Comparison of ENCODE assay signal across 28 cellular contexts in genomic region chr19:1921326-1921725, GRCh38. TPM values are rescaled to one million over a fixed set of nuclear protein-coding genes. Genes with fewer than 3 reads are reported as not detected.
DNase-seq lines count a peak whose midpoint lies in the region; ATAC-seq, FAIRE-seq and TF ChIP-seq lines count a peak whose summit lies in the region.
"Had no signal": no experiment of that assay in that cellular context is flagged by ENCODE, and none has a peak within 500 bp of the region (broad histone marks: within the 10 kb centered on the region; RNA-seq: fewer than 3 reads in every experiment).

No MANE protein-coding gene starts in this region.

- peaks cover 25% of the 10 kb centered on the region for H3K4me1 Mint-ChIP-seq in activated CD8-positive, alpha-beta memory T cell treated with anti-CD3 and anti-CD28 coated beads, Interleukin-2, amount 10 ng/mL, durations not matched to agents 7 days and 5 days

- H3K9me3 ChIP-seq in H1 (ENCODE audit: insufficient read depth in 2 of 2, low read depth in 1 of 2, low read length in 1 of 2) (no peaks in the 10 kb centered on the region), testis (no peaks in the 10 kb centered on the region)
- H3K9me3 ChIP-seq: BE2C, SJSA1 had no signal

- H4K8ac ChIP-seq in H1 (ENCODE audit: extremely low read depth, insufficient read depth, low read length): no peak overlapping the region

- H3K9me3 Mint-ChIP-seq in activated CD8-positive, alpha-beta memory T cell treated with anti-CD3 and anti-CD28 coated beads, Interleukin-2, amount 10 ng/mL, durations not matched to agents 7 days and 5 days (ENCODE audit: low read depth): no peaks in the 10 kb centered on the region
- H3K9me3 Mint-ChIP-seq: CD8-positive, alpha-beta memory T cell had no signal

- H3K27ac Mint-ChIP-seq in activated CD8-positive, alpha-beta memory T cell treated with anti-CD3 and anti-CD28 coated beads, Interleukin-2, amount 10 ng/mL, durations not matched to agents 7 days and 5 days: peak overlapping the region; percentile 24

- no peak for TF ChIP-seq POLR2A in H1 (IDR thresholded peaks at IDR 0.05; ENCODE audit: control extremely low read depth in 1 of 2, low read depth in 2 of 2, low read length in 2 of 2)
- no peak for TF ChIP-seq POLR2A in testis (IDR thresholded peaks at IDR 0.05)

- H4K20me1 ChIP-seq in H1 (replicated peaks in 1 of 2; ENCODE audit: control insufficient read depth in 1 of 2, insufficient read depth in 2 of 2, low read length in 2 of 2): peaks cover 3 to 6% of the 10 kb centered on the region in 2 experiments

- H3K36me3 Mint-ChIP-seq in activated CD8-positive, alpha-beta memory T cell treated with anti-CD3 and anti-CD28 coated beads, Interleukin-2, amount 10 ng/mL, durations not matched to agents 7 days and 5 days: peaks cover 5% of the 10 kb centered on the region

- H3K4me3 ChIP-seq in H1 (ENCODE audit: extremely low read depth in 1 of 4, insufficient read depth in 2 of 4, low read depth in 3 of 4, low read length in 4 of 4) (no peak overlapping the region), testis (no peak overlapping the region)
- H3K4me3 ChIP-seq: GM12878, PC-9, SJSA1 had no signal

- H3K4me1 ChIP-seq in H1 (replicated peaks in 1 of 4; ENCODE audit: control insufficient read depth in 3 of 4, insufficient read depth in 4 of 4, low read length in 3 of 4) (peaks cover 0 to 3% (median 0%) of the 10 kb centered on the region in 4 experiments; a peak in 1 of 7 replicates), testis (no peaks in the 10 kb centered on the region)
- H3K4me1 ChIP-seq: BE2C, SJSA1 had no signal

- H3K23ac ChIP-seq in H1 (ENCODE audit: insufficient read length): no peak overlapping the region

- no peaks in the 10 kb centered on the region for H3K27me3 Mint-ChIP-seq in activated CD8-positive, alpha-beta memory T cell treated with anti-CD3 and anti-CD28 coated beads, Interleukin-2, amount 10 ng/mL, durations not matched to agents 7 days and 5 days
- H3K27me3 Mint-ChIP-seq: CD8-positive, alpha-beta memory T cell had no signal

- H4K5ac ChIP-seq in H1 (ENCODE audit: insufficient read length, low read depth, low read length): no peak overlapping the region

- H3K79me1 ChIP-seq in H1 (ENCODE audit: low read depth, low read length): peaks cover 3% of the 10 kb centered on the region

- no peak overlapping the region for H3K9ac ChIP-seq in H1 (replicated peaks in 1 of 4; ENCODE audit: extremely low read depth in 1 of 4, low read depth in 3 of 4, low read length in 3 of 4)

- no peak overlapping the region for H3K4me2 ChIP-seq in H1 (ENCODE audit: insufficient read depth in 1 of 2, low read depth in 2 of 2, low read length in 2 of 2)
- H3K4me2 ChIP-seq: PC-9 had no signal

- H3K23me2 ChIP-seq in H1 (ENCODE audit: low read depth, low read length): no peaks in the 10 kb centered on the region

- no peak overlapping the region for H2BK12ac ChIP-seq in H1 (ENCODE audit: low read depth, low read length)

- H3K27me3 ChIP-seq in H1 (replicated peaks in 1 of 4; ENCODE audit: control insufficient read depth in 3 of 4, extremely low read depth in 1 of 4, insufficient read depth in 3 of 4, low read length in 3 of 4): no peaks in the 10 kb centered on the region
- H3K27me3 ChIP-seq in testis: no peaks in the 10 kb centered on the region
- H3K27me3 ChIP-seq: BE2C, SJSA1 had no signal

- ATAC-seq in activated CD8-positive, alpha-beta memory T cell treated with anti-CD3 and anti-CD28 coated beads, Interleukin-2, amount 10 ng/mL, durations not matched to agents 7 days and 5 days: no peak
- ATAC-seq in HG03520 (IDR thresholded peaks at IDR 0.05; ENCODE audit: unreplicated experiment): no peak

- H3K14ac ChIP-seq in H1 (ENCODE audit: insufficient read length): no peak overlapping the region

- no peak for TF ChIP-seq CTCF in H1 (IDR thresholded peaks at IDR 0.05; ENCODE audit: control extremely low read depth in 1 of 3, insufficient read depth in 1 of 3, low read depth in 1 of 3, low read length in 3 of 3)
- TF ChIP-seq CTCF in testis (IDR thresholded peaks at IDR 0.05): no peak

- H2AFZ ChIP-seq in H1 (ENCODE audit: low read length): no peak overlapping the region
- H2AFZ ChIP-seq: PC-9 had no signal

- H3K18ac ChIP-seq in H1 (ENCODE audit: extremely low read depth, low read length): no peak overlapping the region

- H2BK120ac ChIP-seq in H1 (replicated peaks; ENCODE audit: low read depth, low read length): no peak overlapping the region

- no peak overlapping the region for H2BK20ac ChIP-seq in H1 (ENCODE audit: low read length)

- H3K27ac ChIP-seq in H1 (ENCODE audit: low read depth, low read length) (no peak overlapping the region), testis (no peak overlapping the region)
- H3K27ac ChIP-seq: PC-9, SJSA1 had no signal

- no peak overlapping the region for H2AK5ac ChIP-seq in H1 (ENCODE audit: low read depth, low read length)

- POLR2A ChIA-PET in H1 (lab: Charles Lee; ENCODE audit: partially characterized antibody): interaction anchor here (0.5 to 1.3 kb wide), 2 partner anchors 14 to 79 kb away, joined by 3 to 6 read pairs; no protein-coding TSS in a partner anchor

- TF ChIP-seq RAD21 in H1 (IDR thresholded peaks at IDR 0.05 in 1 of 2, conservative IDR thresholded peaks at IDR 0.05 in 1 of 2; ENCODE audit: low read depth in 2 of 2, low read length in 2 of 2): no peak

- no peak for FAIRE-seq in H1 (lab: Jason Lieb, UNC)
- FAIRE-seq: GM12878, H54 had no signal

- H2BK15ac ChIP-seq in H1 (ENCODE audit: low read length): no peak overlapping the region

- TF ChIP-seq EP300 in H1 (IDR thresholded peaks at IDR 0.05; ENCODE audit: borderline replicate concordance in 1 of 2, low read depth in 2 of 2, low read length in 2 of 2): no peak

- no peak overlapping the region for H2BK5ac ChIP-seq in H1 (ENCODE audit: low read depth, low read length)

- DNase-seq in activated CD8-positive, alpha-beta memory T cell treated with anti-CD3 and anti-CD28 coated beads, Interleukin-2, amount 10 ng/mL, durations not matched to agents 7 days and 5 days: no peak
- DNase-seq in activated CD8-positive, alpha-beta memory T cell treated with anti-CD3 and anti-CD28 coated beads, Interleukin-2, amount 50 U/mL, for 48 hours: no peak
- DNase-seq in H1 (ENCODE audit: low read depth in 1 of 2, low spot score in 2 of 2): no peak
- DNase-seq in testis: peak; percentile 77
- no peak for DNase-seq in OCI-M2 (lab: John Stamatoyannopoulos, UW; ENCODE audit: unreplicated experiment)
- DNase-seq: 8988T; ACHN; BE2C; CD8-positive, alpha-beta memory T cell; DMS 273 treated with DMSO at 0.1 percent for 48 hours; DMS79; EL; GDM1; KBM-7; NCI-H1105; NCI-H1436 treated with DMSO at 0.1 percent for 48 hours; NCI-H187 treated with DMSO at 0.1 percent for 48 hours; NCI-H2171 treated with DMSO at 0.1 percent for 48 hours; NCI-H345; NCI-H510A treated with DMSO at 0.1 percent for 48 hours; NCI-H774; PC-9; Right ventricle myocardium superior had no signal

- H4K91ac ChIP-seq in H1 (replicated peaks; ENCODE audit: insufficient read length, low read length): no peak overlapping the region

- WGBS in H1 (ENCODE audit: extremely low coverage in 1 of 2, insufficient coverage in 1 of 2, insufficient read length in 1 of 2, insufficient replicate concordance in 2 of 2, low coverage in 1 of 2, low lambda C conversion rate in 2 of 2, missing lambda C conversion rate in 1 of 2), 2 experiments: 95% methylated on average over 19 of the region's 19 CpGs; no CpG with 5 or more reads in 1 of the 2 experiments
- WGBS in testis, 2 donors: 63 to 90% methylated on average over 12 to 19 of the region's 19 CpGs

- no peaks in the 10 kb centered on the region for H3K79me2 ChIP-seq in H1 (ENCODE audit: control insufficient read depth in 1 of 2, insufficient read depth in 2 of 2, low read length in 2 of 2)

- no peak overlapping the region for H3K4me3 Mint-ChIP-seq in activated CD8-positive, alpha-beta memory T cell treated with anti-CD3 and anti-CD28 coated beads, Interleukin-2, amount 10 ng/mL, durations not matched to agents 7 days and 5 days
- H3K4me3 Mint-ChIP-seq: CD14-positive monocyte; CD8-positive, alpha-beta memory T cell had no signal

- peaks cover 12 to 50% (median 29%) of the 10 kb centered on the region in 4 experiments; a peak in 7 of 8 replicates for H3K36me3 ChIP-seq in H1 (ENCODE audit: control insufficient read depth in 2 of 4, insufficient read depth in 4 of 4, low read length in 3 of 4)
- H3K36me3 ChIP-seq in testis (ENCODE audit: low read depth, missing control alignments): no peaks in the 10 kb centered on the region

- CTCF ChIA-PET in activated CD8-positive, alpha-beta memory T cell treated with anti-CD3 and anti-CD28 coated beads, Interleukin-2, amount 10 ng/mL, durations not matched to agents 7 days and 5 days (lab: Charles Lee): no interaction called here
- CTCF ChIA-PET in H1 (lab: Charles Lee; ENCODE audit: partially characterized antibody): interaction anchor here (1.0 to 6.5 kb wide), 5 partner anchors 8 to 45 kb away, joined by 3 to 39 read pairs (median 3); no protein-coding TSS in a partner anchor

- intact Hi-C loops in testis (cut with DNase I; ENCODE audit: low total_unique reads): no loop called here

- no peak overlapping the region for H3K56ac ChIP-seq in H1 (replicated peaks; ENCODE audit: insufficient read length, low read depth, low read length)

- H3K4ac ChIP-seq in H1 (replicated peaks; ENCODE audit: insufficient read length, low read depth, low read length): no peak overlapping the region

RNA-seq across cellular contexts. Expression of gene ADAT3, which starts 16.1 kb away (rescaled TPM):
- 10 to 100 TPM in 1 of 2 experiments, 1 to 10 TPM in 1; 9.3 to 11.4 TPM for total RNA-seq in activated CD8-positive, alpha-beta memory T cell treated with anti-CD3 and anti-CD28 coated beads, Interleukin-2, amount 10 ng/mL, durations not matched to agents 7 days and 5 days
- total RNA-seq in H1 (2021; fragmentation: NEBNext Ultra II Directional; extraction: Animal tissue kit (Norgen Biotek cat#: 25700)): 10.2 and 10.8 TPM in 2 replicates
- polyA plus RNA-seq in H1 (2011; rRNA removed) (5.4 and 9.8 TPM in 2 replicates), testis (ENCODE audit: insufficient read depth, low read depth, low replicate concordance) (1.1 TPM)
- 3.8 TPM for polyA plus RNA-seq in H1 (2011; cell fraction: cytosol; rRNA removed)
- polyA plus RNA-seq in H1 (2011; cell fraction: nucleus; rRNA removed): 8.3 TPM
- 2.4 to 6.3 TPM (median 5.5 TPM) in 4 replicates for polyA plus RNA-seq in H1 (2012, experiment 1 of 2)
- polyA plus RNA-seq in H1 (2012, experiment 2 of 2): 4.1 TPM
- polyA plus RNA-seq in H1 (2013, experiment 1 of 2): 7.0 TPM
- polyA plus RNA-seq in H1 (2013, experiment 2 of 2): 6.6 TPM
- polyA minus RNA-seq in H1 (2011; rRNA and poly(A)+ RNA removed): 1.0 TPM in 1 of 2 replicates, not detected in the other
- polyA minus RNA-seq in H1 (2011; cell fraction: cytosol; rRNA and poly(A)+ RNA removed): 7.4 TPM
- polyA minus RNA-seq in H1 (2011; cell fraction: nucleus; rRNA and poly(A)+ RNA removed): 7.8 TPM
- 10 to 100 TPM; 10.6 to 16.7 TPM for total RNA-seq in testis

RNA-seq across cellular contexts. Expression of gene SCAMP4, which starts 16.1 kb away (rescaled TPM):
- total RNA-seq in activated CD8-positive, alpha-beta memory T cell treated with anti-CD3 and anti-CD28 coated beads, Interleukin-2, amount 10 ng/mL, durations not matched to agents 7 days and 5 days: 10 to 100 TPM; 32.9 to 34.8 TPM
- 61.4 and 65.7 TPM in 2 replicates for total RNA-seq in H1 (2021; fragmentation: NEBNext Ultra II Directional; extraction: Animal tissue kit (Norgen Biotek cat#: 25700))
- polyA plus RNA-seq in H1 (2011; rRNA removed) (17.1 and 39.6 TPM in 2 replicates), testis (ENCODE audit: insufficient read depth, low read depth, low replicate concordance) (50.1 TPM)
- polyA plus RNA-seq in H1 (2011; cell fraction: cytosol; rRNA removed): 24.4 TPM
- polyA plus RNA-seq in H1 (2011; cell fraction: nucleus; rRNA removed): 75.6 TPM
- 35.8 to 66.0 TPM (median 58.3 TPM) in 4 replicates for polyA plus RNA-seq in H1 (2012, experiment 1 of 2)
- 37.8 TPM for polyA plus RNA-seq in H1 (2012, experiment 2 of 2)
- polyA plus RNA-seq in H1 (2013, experiment 1 of 2): 58.4 TPM
- 60.6 TPM for polyA plus RNA-seq in H1 (2013, experiment 2 of 2)
- 20.5 TPM in 2 replicates for polyA minus RNA-seq in H1 (2011; rRNA and poly(A)+ RNA removed)
- polyA minus RNA-seq in H1 (2011; cell fraction: cytosol; rRNA and poly(A)+ RNA removed): 26.4 TPM
- 39.3 TPM for polyA minus RNA-seq in H1 (2011; cell fraction: nucleus; rRNA and poly(A)+ RNA removed)
- total RNA-seq in testis: 100 to 1,000 TPM in 1 of 2 donors, 10 to 100 TPM in 1; 80.1 to 108 TPM

RNA-seq across cellular contexts. Expression of gene CSNK1G2, which starts 19.6 kb away (rescaled TPM):
- total RNA-seq in activated CD8-positive, alpha-beta memory T cell treated with anti-CD3 and anti-CD28 coated beads, Interleukin-2, amount 10 ng/mL, durations not matched to agents 7 days and 5 days: 100 to 1,000 TPM; 114 to 129 TPM
- total RNA-seq in H1 (2021; fragmentation: NEBNext Ultra II Directional; extraction: Animal tissue kit (Norgen Biotek cat#: 25700)): 99.5 and 108 TPM in 2 replicates
- polyA plus RNA-seq in H1 (2011; rRNA removed) (130 and 184 TPM in 2 replicates), testis (ENCODE audit: insufficient read depth, low read depth, low replicate concordance) (178 TPM)
- 123 TPM for polyA plus RNA-seq in H1 (2011; cell fraction: cytosol; rRNA removed)
- polyA plus RNA-seq in H1 (2011; cell fraction: nucleus; rRNA removed): 379 TPM
- polyA plus RNA-seq in H1 (2012, experiment 1 of 2): 99.6 to 116 TPM (median 105 TPM) in 4 replicates
- polyA plus RNA-seq in H1 (2012, experiment 2 of 2): 147 TPM
- polyA plus RNA-seq in H1 (2013, experiment 1 of 2): 141 TPM
- 142 TPM for polyA plus RNA-seq in H1 (2013, experiment 2 of 2)
- polyA minus RNA-seq in H1 (2011; rRNA and poly(A)+ RNA removed): 46.6 and 71.7 TPM in 2 replicates
- 61.9 TPM for polyA minus RNA-seq in H1 (2011; cell fraction: cytosol; rRNA and poly(A)+ RNA removed)
- polyA minus RNA-seq in H1 (2011; cell fraction: nucleus; rRNA and poly(A)+ RNA removed): 59.6 TPM
- total RNA-seq in testis: 100 to 1,000 TPM; 159 to 287 TPM

RNA-seq across cellular contexts. Expression of gene ABHD17A, which starts 36.0 kb away (rescaled TPM):
- total RNA-seq in activated CD8-positive, alpha-beta memory T cell treated with anti-CD3 and anti-CD28 coated beads, Interleukin-2, amount 10 ng/mL, durations not matched to agents 7 days and 5 days: 100 to 1,000 TPM; 156 to 189 TPM
- 41.2 and 45.3 TPM in 2 replicates for total RNA-seq in H1 (2021; fragmentation: NEBNext Ultra II Directional; extraction: Animal tissue kit (Norgen Biotek cat#: 25700))
- polyA plus RNA-seq in H1 (2011; rRNA removed) (87.4 and 98.0 TPM in 2 replicates), testis (ENCODE audit: insufficient read depth, low read depth, low replicate concordance) (51.1 TPM)
- polyA plus RNA-seq in H1 (2011; cell fraction: cytosol; rRNA removed): 60.4 TPM
- 86.1 TPM for polyA plus RNA-seq in H1 (2011; cell fraction: nucleus; rRNA removed)
- 15.8 to 35.0 TPM (median 33.1 TPM) in 4 replicates for polyA plus RNA-seq in H1 (2012, experiment 1 of 2)
- 33.7 TPM for polyA plus RNA-seq in H1 (2012, experiment 2 of 2)
- 35.1 TPM for polyA plus RNA-seq in H1 (2013, experiment 1 of 2)
- 34.7 TPM for polyA plus RNA-seq in H1 (2013, experiment 2 of 2)
- 8.1 and 11.4 TPM in 2 replicates for polyA minus RNA-seq in H1 (2011; rRNA and poly(A)+ RNA removed)
- polyA minus RNA-seq in H1 (2011; cell fraction: cytosol; rRNA and poly(A)+ RNA removed): 24.5 TPM
- polyA minus RNA-seq in H1 (2011; cell fraction: nucleus; rRNA and poly(A)+ RNA removed): 18.1 TPM
- total RNA-seq in testis: 100 to 1,000 TPM; 127 to 140 TPM

RNA-seq across cellular contexts. Expression of gene KLF16, which starts 57.9 kb away (rescaled TPM):
- 10 to 100 TPM; 22.6 to 28.1 TPM for total RNA-seq in activated CD8-positive, alpha-beta memory T cell treated with anti-CD3 and anti-CD28 coated beads, Interleukin-2, amount 10 ng/mL, durations not matched to agents 7 days and 5 days
- total RNA-seq in H1 (2021; fragmentation: NEBNext Ultra II Directional; extraction: Animal tissue kit (Norgen Biotek cat#: 25700)): 45.9 and 53.2 TPM in 2 replicates
- polyA plus RNA-seq in H1 (2011; rRNA removed) (14.3 and 44.7 TPM in 2 replicates), testis (ENCODE audit: insufficient read depth, low read depth, low replicate concordance) (13.3 TPM)
- polyA plus RNA-seq in H1 (2011; cell fraction: cytosol; rRNA removed): 15.0 TPM
- polyA plus RNA-seq in H1 (2011; cell fraction: nucleus; rRNA removed): 29.0 TPM
- polyA plus RNA-seq in H1 (2012, experiment 1 of 2): 15.6 to 26.7 TPM (median 23.8 TPM) in 4 replicates
- polyA plus RNA-seq in H1 (2012, experiment 2 of 2): 21.5 TPM
- polyA plus RNA-seq in H1 (2013, experiment 1 of 2): 27.2 TPM
- polyA plus RNA-seq in H1 (2013, experiment 2 of 2): 28.5 TPM
- 1.1 and 2.2 TPM in 2 replicates for polyA minus RNA-seq in H1 (2011; rRNA and poly(A)+ RNA removed)
- 32.1 TPM for polyA minus RNA-seq in H1 (2011; cell fraction: cytosol; rRNA and poly(A)+ RNA removed)
- 10.4 TPM for polyA minus RNA-seq in H1 (2011; cell fraction: nucleus; rRNA and poly(A)+ RNA removed)
- total RNA-seq in testis: 10 to 100 TPM; 14.7 to 26.5 TPM
